1 cellular context compared by ENCODE assay signal in the genomic region with DNA sequence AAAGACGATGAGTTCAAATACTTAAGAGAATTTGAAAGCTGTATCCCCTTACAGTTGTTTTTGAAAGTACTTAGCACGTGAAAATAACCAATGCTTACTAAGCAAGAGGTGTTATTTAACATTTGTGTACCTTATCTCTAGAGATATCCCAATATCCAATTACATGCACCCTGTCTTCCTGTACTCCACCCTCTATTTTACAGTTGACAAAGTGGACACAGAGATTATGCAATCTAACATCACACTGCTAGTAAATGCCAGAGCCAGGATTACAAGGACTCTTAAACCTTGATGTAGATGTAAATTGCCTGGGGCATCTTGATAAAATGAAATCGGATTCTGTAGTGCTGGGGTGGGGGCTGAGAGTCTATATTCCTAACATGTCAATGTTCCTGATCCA.
TF ChIP-seq lines count a peak whose summit lies in the region.

No MANE protein-coding gene starts in this region.

TF ChIP-seq in HepG2, 621 proteins besides CTCF, POLR2A, EP300 and RAD21 (continued from another document and continues in another):
- TF ChIP-seq, protein P1, sequence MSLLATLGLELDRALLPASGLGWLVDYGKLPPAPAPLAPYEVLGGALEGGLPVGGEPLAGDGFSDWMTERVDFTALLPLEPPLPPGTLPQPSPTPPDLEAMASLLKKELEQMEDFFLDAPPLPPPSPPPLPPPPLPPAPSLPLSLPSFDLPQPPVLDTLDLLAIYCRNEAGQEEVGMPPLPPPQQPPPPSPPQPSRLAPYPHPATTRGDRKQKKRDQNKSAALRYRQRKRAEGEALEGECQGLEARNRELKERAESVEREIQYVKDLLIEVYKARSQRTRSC (CRISPR knock-in tag; IDR thresholded peaks at IDR 0.05; ENCODE audit: low read depth) = no peak
- TF ChIP-seq POLR2AphosphoS5 (IDR thresholded peaks at IDR 0.05; ENCODE audit: low read depth, low read length) (no peak), ADNP (CRISPR knock-in tag; IDR thresholded peaks at IDR 0.05) (no peak), SP5 (CRISPR knock-in tag; IDR thresholded peaks at IDR 0.05; ENCODE audit: borderline replicate concordance, low read depth) (peak; percentile 87), ZNF256 (CRISPR knock-in tag; conservative IDR thresholded peaks at IDR 0.05) (no peak), ZNF446 (CRISPR knock-in tag; IDR thresholded peaks at IDR 0.05) (no peak), ZNF724P (CRISPR knock-in tag; IDR thresholded peaks at IDR 0.05; ENCODE audit: borderline replicate concordance) (no peak), MIER3 (CRISPR knock-in tag; IDR thresholded peaks at IDR 0.05; ENCODE audit: borderline replicate concordance) (no peak), WIZ (CRISPR knock-in tag; IDR thresholded peaks at IDR 0.05) (no peak), MXD4 (CRISPR knock-in tag; IDR thresholded peaks at IDR 0.05) (no peak), ZNF644 (CRISPR knock-in tag; IDR thresholded peaks at IDR 0.05; ENCODE audit: low read depth) (no peak), SSRP1 (CRISPR knock-in tag; IDR thresholded peaks at IDR 0.05) (no peak), ZNF10 (CRISPR knock-in tag; IDR thresholded peaks at IDR 0.05; ENCODE audit: borderline replicate concordance, low read depth) (no peak), ZNF33A (CRISPR knock-in tag; IDR thresholded peaks at IDR 0.05; ENCODE audit: borderline replicate concordance) (no peak), ZC3H4 (CRISPR knock-in tag; IDR thresholded peaks at IDR 0.05; ENCODE audit: borderline replicate concordance) (no peak), FOXP1 (IDR thresholded peaks at IDR 0.05) (no peak), FOXP1 (CRISPR knock-in tag; IDR thresholded peaks at IDR 0.05) (peak; percentile 75; the same call in 1 of the 2 replicates), PAF1 (CRISPR knock-in tag; IDR thresholded peaks at IDR 0.05) (no peak), NR2F2 (IDR thresholded peaks at IDR 0.05; ENCODE audit: borderline replicate concordance, low read depth) (no peak), MEIS2 (CRISPR knock-in tag; IDR thresholded peaks at IDR 0.05) (no peak), MAFF (IDR thresholded peaks at IDR 0.05; ENCODE audit: low read depth, low read length) (no peak), ZFP36L2 (CRISPR knock-in tag; IDR thresholded peaks at IDR 0.05) (no peak), CEBPB (IDR thresholded peaks at IDR 0.05; ENCODE audit: borderline replicate concordance, low read depth, low read length) (peak; percentile 90), KLF11 (CRISPR knock-in tag; IDR thresholded peaks at IDR 0.05) (no peak), ZNF329 (CRISPR knock-in tag; IDR thresholded peaks at IDR 0.05; ENCODE audit: low read depth) (no peak), HNRNPLL (IDR thresholded peaks at IDR 0.05; ENCODE audit: low read depth, low read length, poor library complexity, severe bottlenecking) (no peak), ZNF232 (CRISPR knock-in tag; IDR thresholded peaks at IDR 0.05; ENCODE audit: borderline replicate concordance) (no peak), ZNF343 (CRISPR knock-in tag; IDR thresholded peaks at IDR 0.05) (no peak)
- TF ChIP-seq, protein P2, sequence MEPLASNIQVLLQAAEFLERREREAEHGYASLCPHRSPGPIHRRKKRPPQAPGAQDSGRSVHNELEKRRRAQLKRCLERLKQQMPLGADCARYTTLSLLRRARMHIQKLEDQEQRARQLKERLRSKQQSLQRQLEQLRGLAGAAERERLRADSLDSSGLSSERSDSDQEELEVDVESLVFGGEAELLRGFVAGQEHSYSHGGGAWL (CRISPR knock-in tag; IDR thresholded peaks at IDR 0.05) = no peak
- TF ChIP-seq, protein P3, sequence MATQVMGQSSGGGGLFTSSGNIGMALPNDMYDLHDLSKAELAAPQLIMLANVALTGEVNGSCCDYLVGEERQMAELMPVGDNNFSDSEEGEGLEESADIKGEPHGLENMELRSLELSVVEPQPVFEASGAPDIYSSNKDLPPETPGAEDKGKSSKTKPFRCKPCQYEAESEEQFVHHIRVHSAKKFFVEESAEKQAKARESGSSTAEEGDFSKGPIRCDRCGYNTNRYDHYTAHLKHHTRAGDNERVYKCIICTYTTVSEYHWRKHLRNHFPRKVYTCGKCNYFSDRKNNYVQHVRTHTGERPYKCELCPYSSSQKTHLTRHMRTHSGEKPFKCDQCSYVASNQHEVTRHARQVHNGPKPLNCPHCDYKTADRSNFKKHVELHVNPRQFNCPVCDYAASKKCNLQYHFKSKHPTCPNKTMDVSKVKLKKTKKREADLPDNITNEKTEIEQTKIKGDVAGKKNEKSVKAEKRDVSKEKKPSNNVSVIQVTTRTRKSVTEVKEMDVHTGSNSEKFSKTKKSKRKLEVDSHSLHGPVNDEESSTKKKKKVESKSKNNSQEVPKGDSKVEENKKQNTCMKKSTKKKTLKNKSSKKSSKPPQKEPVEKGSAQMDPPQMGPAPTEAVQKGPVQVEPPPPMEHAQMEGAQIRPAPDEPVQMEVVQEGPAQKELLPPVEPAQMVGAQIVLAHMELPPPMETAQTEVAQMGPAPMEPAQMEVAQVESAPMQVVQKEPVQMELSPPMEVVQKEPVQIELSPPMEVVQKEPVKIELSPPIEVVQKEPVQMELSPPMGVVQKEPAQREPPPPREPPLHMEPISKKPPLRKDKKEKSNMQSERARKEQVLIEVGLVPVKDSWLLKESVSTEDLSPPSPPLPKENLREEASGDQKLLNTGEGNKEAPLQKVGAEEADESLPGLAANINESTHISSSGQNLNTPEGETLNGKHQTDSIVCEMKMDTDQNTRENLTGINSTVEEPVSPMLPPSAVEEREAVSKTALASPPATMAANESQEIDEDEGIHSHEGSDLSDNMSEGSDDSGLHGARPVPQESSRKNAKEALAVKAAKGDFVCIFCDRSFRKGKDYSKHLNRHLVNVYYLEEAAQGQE (IDR thresholded peaks at IDR 0.05; ENCODE audit: borderline replicate concordance in 1 of 2, low read depth in 1 of 2, low read length in 2 of 2) = no peak
- TF ChIP-seq, protein P4, sequence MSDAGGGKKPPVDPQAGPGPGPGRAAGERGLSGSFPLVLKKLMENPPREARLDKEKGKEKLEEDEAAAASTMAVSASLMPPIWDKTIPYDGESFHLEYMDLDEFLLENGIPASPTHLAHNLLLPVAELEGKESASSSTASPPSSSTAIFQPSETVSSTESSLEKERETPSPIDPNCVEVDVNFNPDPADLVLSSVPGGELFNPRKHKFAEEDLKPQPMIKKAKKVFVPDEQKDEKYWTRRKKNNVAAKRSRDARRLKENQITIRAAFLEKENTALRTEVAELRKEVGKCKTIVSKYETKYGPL (CRISPR knock-in tag; IDR thresholded peaks at IDR 0.05) = peak; percentile 68; the same call in 1 of the 2 replicates
- TF ChIP-seq, protein P5, sequence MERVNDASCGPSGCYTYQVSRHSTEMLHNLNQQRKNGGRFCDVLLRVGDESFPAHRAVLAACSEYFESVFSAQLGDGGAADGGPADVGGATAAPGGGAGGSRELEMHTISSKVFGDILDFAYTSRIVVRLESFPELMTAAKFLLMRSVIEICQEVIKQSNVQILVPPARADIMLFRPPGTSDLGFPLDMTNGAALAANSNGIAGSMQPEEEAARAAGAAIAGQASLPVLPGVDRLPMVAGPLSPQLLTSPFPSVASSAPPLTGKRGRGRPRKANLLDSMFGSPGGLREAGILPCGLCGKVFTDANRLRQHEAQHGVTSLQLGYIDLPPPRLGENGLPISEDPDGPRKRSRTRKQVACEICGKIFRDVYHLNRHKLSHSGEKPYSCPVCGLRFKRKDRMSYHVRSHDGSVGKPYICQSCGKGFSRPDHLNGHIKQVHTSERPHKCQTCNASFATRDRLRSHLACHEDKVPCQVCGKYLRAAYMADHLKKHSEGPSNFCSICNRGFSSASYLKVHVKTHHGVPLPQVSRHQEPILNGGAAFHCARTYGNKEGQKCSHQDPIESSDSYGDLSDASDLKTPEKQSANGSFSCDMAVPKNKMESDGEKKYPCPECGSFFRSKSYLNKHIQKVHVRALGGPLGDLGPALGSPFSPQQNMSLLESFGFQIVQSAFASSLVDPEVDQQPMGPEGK (CRISPR knock-in tag; IDR thresholded peaks at IDR 0.05) = peak; percentile 29; the same call in 1 of the 2 replicates
- TF ChIP-seq, protein P6, sequence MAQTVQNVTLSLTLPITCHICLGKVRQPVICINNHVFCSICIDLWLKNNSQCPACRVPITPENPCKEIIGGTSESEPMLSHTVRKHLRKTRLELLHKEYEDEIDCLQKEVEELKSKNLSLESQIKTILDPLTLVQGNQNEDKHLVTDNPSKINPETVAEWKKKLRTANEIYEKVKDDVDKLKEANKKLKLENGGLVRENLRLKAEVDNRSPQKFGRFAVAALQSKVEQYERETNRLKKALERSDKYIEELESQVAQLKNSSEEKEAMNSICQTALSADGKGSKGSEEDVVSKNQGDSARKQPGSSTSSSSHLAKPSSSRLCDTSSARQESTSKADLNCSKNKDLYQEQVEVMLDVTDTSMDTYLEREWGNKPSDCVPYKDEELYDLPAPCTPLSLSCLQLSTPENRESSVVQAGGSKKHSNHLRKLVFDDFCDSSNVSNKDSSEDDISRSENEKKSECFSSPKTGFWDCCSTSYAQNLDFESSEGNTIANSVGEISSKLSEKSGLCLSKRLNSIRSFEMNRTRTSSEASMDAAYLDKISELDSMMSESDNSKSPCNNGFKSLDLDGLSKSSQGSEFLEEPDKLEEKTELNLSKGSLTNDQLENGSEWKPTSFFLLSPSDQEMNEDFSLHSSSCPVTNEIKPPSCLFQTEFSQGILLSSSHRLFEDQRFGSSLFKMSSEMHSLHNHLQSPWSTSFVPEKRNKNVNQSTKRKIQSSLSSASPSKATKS (CRISPR knock-in tag; IDR thresholded peaks at IDR 0.05) = no peak
- TF ChIP-seq, protein P7, sequence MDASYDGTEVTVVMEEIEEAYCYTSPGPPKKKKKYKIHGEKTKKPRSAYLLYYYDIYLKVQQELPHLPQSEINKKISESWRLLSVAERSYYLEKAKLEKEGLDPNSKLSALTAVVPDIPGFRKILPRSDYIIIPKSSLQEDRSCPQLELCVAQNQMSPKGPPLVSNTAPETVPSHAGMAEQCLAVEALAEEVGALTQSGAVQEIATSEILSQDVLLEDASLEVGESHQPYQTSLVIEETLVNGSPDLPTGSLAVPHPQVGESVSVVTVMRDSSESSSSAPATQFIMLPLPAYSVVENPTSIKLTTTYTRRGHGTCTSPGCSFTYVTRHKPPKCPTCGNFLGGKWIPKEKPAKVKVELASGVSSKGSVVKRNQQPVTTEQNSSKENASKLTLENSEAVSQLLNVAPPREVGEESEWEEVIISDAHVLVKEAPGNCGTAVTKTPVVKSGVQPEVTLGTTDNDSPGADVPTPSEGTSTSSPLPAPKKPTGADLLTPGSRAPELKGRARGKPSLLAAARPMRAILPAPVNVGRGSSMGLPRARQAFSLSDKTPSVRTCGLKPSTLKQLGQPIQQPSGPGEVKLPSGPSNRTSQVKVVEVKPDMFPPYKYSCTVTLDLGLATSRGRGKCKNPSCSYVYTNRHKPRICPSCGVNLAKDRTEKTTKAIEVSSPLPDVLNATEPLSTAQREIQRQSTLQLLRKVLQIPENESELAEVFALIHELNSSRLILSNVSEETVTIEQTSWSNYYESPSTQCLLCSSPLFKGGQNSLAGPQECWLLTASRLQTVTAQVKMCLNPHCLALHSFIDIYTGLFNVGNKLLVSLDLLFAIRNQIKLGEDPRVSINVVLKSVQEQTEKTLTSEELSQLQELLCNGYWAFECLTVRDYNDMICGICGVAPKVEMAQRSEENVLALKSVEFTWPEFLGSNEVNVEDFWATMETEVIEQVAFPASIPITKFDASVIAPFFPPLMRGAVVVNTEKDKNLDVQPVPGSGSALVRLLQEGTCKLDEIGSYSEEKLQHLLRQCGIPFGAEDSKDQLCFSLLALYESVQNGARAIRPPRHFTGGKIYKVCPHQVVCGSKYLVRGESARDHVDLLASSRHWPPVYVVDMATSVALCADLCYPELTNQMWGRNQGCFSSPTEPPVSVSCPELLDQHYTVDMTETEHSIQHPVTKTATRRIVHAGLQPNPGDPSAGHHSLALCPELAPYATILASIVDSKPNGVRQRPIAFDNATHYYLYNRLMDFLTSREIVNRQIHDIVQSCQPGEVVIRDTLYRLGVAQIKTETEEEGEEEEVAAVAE (CRISPR knock-in tag; IDR thresholded peaks at IDR 0.05; ENCODE audit: borderline replicate concordance) = no peak
- TF ChIP-seq, protein P8, sequence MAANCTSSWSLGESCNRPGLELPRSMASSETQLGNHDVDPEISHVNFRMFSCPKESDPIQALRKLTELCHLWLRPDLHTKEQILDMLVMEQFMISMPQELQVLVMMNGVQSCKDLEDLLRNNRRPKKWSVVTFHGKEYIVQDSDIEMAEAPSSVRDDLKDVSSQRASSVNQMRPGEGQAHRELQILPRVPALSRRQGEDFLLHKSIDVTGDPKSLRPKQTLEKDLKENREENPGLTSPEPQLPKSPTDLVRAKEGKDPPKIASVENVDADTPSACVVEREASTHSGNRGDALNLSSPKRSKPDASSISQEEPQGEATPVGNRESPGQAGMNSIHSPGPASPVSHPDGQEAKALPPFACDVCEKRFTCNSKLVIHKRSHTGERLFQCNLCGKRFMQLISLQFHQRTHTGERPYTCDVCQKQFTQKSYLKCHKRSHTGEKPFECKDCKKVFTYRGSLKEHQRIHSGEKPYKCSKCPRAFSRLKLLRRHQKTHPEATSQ (CRISPR knock-in tag; IDR thresholded peaks at IDR 0.05; ENCODE audit: borderline replicate concordance) = no peak
- TF ChIP-seq, protein P9, sequence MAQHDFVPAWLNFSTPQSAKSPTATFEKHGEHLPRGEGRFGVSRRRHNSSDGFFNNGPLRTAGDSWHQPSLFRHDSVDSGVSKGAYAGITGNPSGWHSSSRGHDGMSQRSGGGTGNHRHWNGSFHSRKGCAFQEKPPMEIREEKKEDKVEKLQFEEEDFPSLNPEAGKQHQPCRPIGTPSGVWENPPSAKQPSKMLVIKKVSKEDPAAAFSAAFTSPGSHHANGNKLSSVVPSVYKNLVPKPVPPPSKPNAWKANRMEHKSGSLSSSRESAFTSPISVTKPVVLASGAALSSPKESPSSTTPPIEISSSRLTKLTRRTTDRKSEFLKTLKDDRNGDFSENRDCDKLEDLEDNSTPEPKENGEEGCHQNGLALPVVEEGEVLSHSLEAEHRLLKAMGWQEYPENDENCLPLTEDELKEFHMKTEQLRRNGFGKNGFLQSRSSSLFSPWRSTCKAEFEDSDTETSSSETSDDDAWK (CRISPR knock-in tag; IDR thresholded peaks at IDR 0.05) = no peak
- TF ChIP-seq, protein P10, sequence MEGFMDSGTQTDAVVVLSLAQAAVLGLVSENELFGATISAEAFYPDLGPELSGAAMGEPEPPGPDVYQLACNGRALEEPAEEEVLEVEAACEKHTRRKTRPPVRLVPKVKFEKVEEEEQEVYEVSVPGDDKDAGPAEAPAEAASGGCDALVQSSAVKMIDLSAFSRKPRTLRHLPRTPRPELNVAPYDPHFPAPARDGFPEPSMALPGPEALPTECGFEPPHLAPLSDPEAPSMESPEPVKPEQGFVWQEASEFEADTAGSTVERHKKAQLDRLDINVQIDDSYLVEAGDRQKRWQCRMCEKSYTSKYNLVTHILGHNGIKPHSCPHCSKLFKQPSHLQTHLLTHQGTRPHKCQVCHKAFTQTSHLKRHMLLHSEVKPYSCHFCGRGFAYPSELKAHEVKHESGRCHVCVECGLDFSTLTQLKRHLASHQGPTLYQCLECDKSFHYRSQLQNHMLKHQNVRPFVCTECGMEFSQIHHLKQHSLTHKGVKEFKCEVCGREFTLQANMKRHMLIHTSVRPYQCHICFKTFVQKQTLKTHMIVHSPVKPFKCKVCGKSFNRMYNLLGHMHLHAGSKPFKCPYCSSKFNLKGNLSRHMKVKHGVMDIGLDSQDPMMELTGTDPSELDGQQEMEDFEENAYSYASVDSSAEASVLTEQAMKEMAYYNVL (CRISPR knock-in tag; IDR thresholded peaks at IDR 0.05; ENCODE audit: borderline replicate concordance) = no peak
